23 cellular contexts compared by ENCODE assay signal in the genomic region with DNA sequence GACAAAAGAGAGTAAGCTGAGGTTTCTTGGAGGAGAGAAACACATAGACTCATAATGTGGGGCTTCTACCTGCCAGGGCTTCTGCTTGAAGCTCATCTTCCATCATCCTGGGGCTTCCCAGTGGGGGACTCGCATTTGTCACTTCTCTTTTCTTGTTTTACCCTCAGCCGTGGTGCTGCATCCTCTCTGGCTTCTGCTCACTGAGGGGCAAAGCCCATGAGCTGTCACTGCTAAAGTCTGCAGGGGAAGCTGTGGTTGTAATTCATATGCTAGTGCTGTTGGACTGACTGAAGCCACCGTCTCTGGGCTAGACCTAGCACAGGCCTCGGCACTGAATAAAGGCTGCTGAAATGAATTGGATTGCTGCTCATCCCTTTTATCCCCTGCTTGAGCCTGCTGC.
DNase-seq lines count a peak whose midpoint lies in the region; ATAC-seq and TF ChIP-seq lines count a peak whose summit lies in the region.
"Had no signal": no experiment of that assay in that cellular context is flagged by ENCODE, and none has a peak within 500 bp of the region (broad histone marks: within the 10 kb centered on the region; RNA-seq: fewer than 3 reads in every experiment).

No MANE protein-coding gene starts in this region.

- H3K4me1 Mint-ChIP-seq in T-helper 17 cell = no peaks in the 10 kb centered on the region
- H3K4me1 Mint-ChIP-seq: activated T-helper 17 cell treated with anti-CD3 and anti-CD28 coated beads, Interleukin-2, amount 50 U/mL, for 72 hours had no signal

- no peak overlapping the region for H3K27ac Mint-ChIP-seq in T-helper 17 cell
- H3K27ac Mint-ChIP-seq: activated T-helper 17 cell treated with anti-CD3 and anti-CD28 coated beads, Interleukin-2, amount 50 U/mL, for 72 hours had no signal

- no peak overlapping the region for H3K4me3 Mint-ChIP-seq in T-helper 17 cell
- H3K4me3 Mint-ChIP-seq: activated T-helper 17 cell treated with anti-CD3 and anti-CD28 coated beads, Interleukin-2, amount 50 U/mL, for 72 hours had no signal

- DNase-seq in NCI-H2171 treated with DMSO at 0.1 percent for 48 hours (lab: John Stamatoyannopoulos, UW) (peak; percentile 46), NCI-H2171 (lab: John Stamatoyannopoulos, UW) (no peak), T-helper 17 cell (no peak), amygdala (lab: John Stamatoyannopoulos, UW) (no peak), breast epithelium (ENCODE audit: low spot score in 2 of 2) (no peak), NCI-H1417 treated with DMSO at 0.1 percent for 48 hours (lab: John Stamatoyannopoulos, UW) (no peak)
- DNase-seq in activated T-cell treated with anti-CD3 and anti-CD28 coated beads, Interleukin-2, amount 50 U/mL, for 48 hours = no peak
- DNase-seq: DMS 273 treated with DMSO at 0.1 percent for 48 hours; effector memory CD4-positive, alpha-beta T cell; GOT3; MM.1S; NCI-H2029 treated with DMSO at 0.1 percent for 48 hours; NCI-H526 treated with DMSO at 0.1 percent for 48 hours; RPMI8226; SW 1271; thyroid gland had no signal

- ATAC-seq in HG03342 (IDR thresholded peaks at IDR 0.05; ENCODE audit: unreplicated experiment) = peak; percentile 64
- peak; percentile 35 for ATAC-seq in T-helper 17 cell
- ATAC-seq: activated T-helper 17 cell treated with anti-CD3 and anti-CD28 coated beads, Interleukin-2, amount 50 U/mL, for 72 hours had no signal

- no peaks in the 10 kb centered on the region for H3K27me3 ChIP-seq in breast epithelium
- H3K27me3 ChIP-seq: BLaER1 treated with 17β-estradiol and CSF1 and Interleukin-3, amounts not matched to agents 10 nM and 100 nM; hepatocyte; thyroid gland had no signal

- no peaks in the 10 kb centered on the region for H3K9me3 ChIP-seq in T-helper 17 cell (ENCODE audit: control insufficient read depth, low read length, poor library complexity, severe bottlenecking)
- H3K9me3 ChIP-seq in breast epithelium = no peaks in the 10 kb centered on the region
- H3K9me3 ChIP-seq: BLaER1 treated with 17β-estradiol and CSF1 and Interleukin-3, amounts not matched to agents 10 nM and 100 nM; thyroid gland had no signal

- TF ChIP-seq CTCF in breast epithelium (IDR thresholded peaks at IDR 0.05) = no peak

- no peaks in the 10 kb centered on the region for H3K36me3 ChIP-seq in breast epithelium
- H3K36me3 ChIP-seq: BLaER1 treated with 17β-estradiol and CSF1 and Interleukin-3, amounts not matched to agents 10 nM and 100 nM; thyroid gland had no signal

- no peak overlapping the region for H3K27ac ChIP-seq in breast epithelium
- H3K27ac ChIP-seq: 22Rv1; BLaER1 treated with 17β-estradiol and CSF1 and Interleukin-3, amounts not matched to agents 10 nM and 100 nM; hepatocyte; parathyroid adenoma; skin epidermis; thyroid gland had no signal

- TF ChIP-seq POLR2A in breast epithelium (IDR thresholded peaks at IDR 0.05) = no peak

- intact Hi-C loops in breast epithelium (cut with DNase I; ENCODE audit: low total_unique reads) = no loop called here

- no peak overlapping the region for H3K4me3 ChIP-seq in breast epithelium
- H3K4me3 ChIP-seq: BLaER1 treated with 17β-estradiol and CSF1 and Interleukin-3, amounts not matched to agents 10 nM and 100 nM; hepatocyte; skin epidermis; thyroid gland had no signal

- peaks cover 11% of the 10 kb centered on the region for H3K27me3 Mint-ChIP-seq in T-helper 17 cell
- H3K27me3 Mint-ChIP-seq: activated T-helper 17 cell treated with anti-CD3 and anti-CD28 coated beads, Interleukin-2, amount 50 U/mL, for 72 hours had no signal

- no peaks in the 10 kb centered on the region for H3K36me3 Mint-ChIP-seq in T-helper 17 cell (ENCODE audit: low read depth)

- H3K4me1 ChIP-seq in breast epithelium = no peaks in the 10 kb centered on the region
- H3K4me1 ChIP-seq: parathyroid adenoma, thyroid gland had no signal
